11 cellular contexts compared by ENCODE assay signal in genomic region chr9:109166771-109167601, GRCh38. TPM values are rescaled to one million over a fixed set of nuclear protein-coding genes. Genes with fewer than 3 reads are reported as not detected.
DNase-seq lines count a peak whose midpoint lies in the region; ATAC-seq and FAIRE-seq lines count a peak whose summit lies in the region.
"Had no signal": no experiment of that assay in that cellular context is flagged by ENCODE, and none has a peak within 500 bp of the region (broad histone marks: within the 10 kb centered on the region; RNA-seq: fewer than 3 reads in every experiment).

A gene with protein sequence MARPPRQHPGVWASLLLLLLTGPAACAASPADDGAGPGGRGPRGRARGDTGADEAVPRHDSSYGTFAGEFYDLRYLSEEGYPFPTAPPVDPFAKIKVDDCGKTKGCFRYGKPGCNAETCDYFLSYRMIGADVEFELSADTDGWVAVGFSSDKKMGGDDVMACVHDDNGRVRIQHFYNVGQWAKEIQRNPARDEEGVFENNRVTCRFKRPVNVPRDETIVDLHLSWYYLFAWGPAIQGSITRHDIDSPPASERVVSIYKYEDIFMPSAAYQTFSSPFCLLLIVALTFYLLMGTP (minus strand): TSS chr9:109167249. CDS start chr9:109167138, 111 bp downstream.

- H3K9ac ChIP-seq in NT2/D1 (ENCODE audit: insufficient read length, low read depth), result peak within 1 kb of the TSS; percentile 58

- DNase-seq in COR-L47 (lab: John Stamatoyannopoulos, UW) (peak; percentile 27), NT2/D1 (ENCODE audit: low read depth, low spot score) (peak; percentile 8), frontal cortex (ENCODE audit: low spot score in 2 of 2) (peak; percentile 61 to 73), pons (ENCODE audit: low spot score) (peak; percentile 13)
- DNase-seq in stimulated activated CD4-positive, alpha-beta T cell treated with anti-CD3 and anti-CD28 coated beads, Interleukin-4, amount 100 ng/mL, for 4 hours, result no peak
- DNase-seq: activated B cell treated with CpG ODN at 0.5 μM for 24 hours, immature natural killer cell had no signal

- peak within 1 kb of the TSS; percentile 42 for H3K4me3 ChIP-seq in NT2/D1 (ENCODE audit: insufficient read length, low read depth)
- H3K4me3 ChIP-seq: K562 had no signal

- FAIRE-seq in frontal cortex (lab: Jason Lieb, UNC), result no peak
- FAIRE-seq: K562 had no signal

- no peak for ATAC-seq in GM18498 (IDR thresholded peaks at IDR 0.05; ENCODE audit: unreplicated experiment)
- no peak for ATAC-seq in GM19463 (IDR thresholded peaks at IDR 0.05; ENCODE audit: unreplicated experiment)
- no peak for ATAC-seq in HG03108 (IDR thresholded peaks at IDR 0.05; ENCODE audit: unreplicated experiment)
- ATAC-seq: K562 had no signal

- H3K4me1 ChIP-seq in NT2/D1 (ENCODE audit: insufficient read depth, insufficient read length), result no peaks in the 10 kb centered on the region

- peaks cover 52% of the 10 kb centered on the region for H3K27me3 ChIP-seq in NT2/D1 (ENCODE audit: insufficient read depth, insufficient read length)

- H3K36me3 ChIP-seq in NT2/D1 (ENCODE audit: insufficient read depth, insufficient read length, low read length), result no peaks in the 10 kb centered on the region

- H3K9me3 ChIP-seq in NT2/D1 (ENCODE audit: insufficient read depth, low read length), result no peaks in the 10 kb centered on the region

RNA-seq across cellular contexts. Expression of the gene that starts here (rescaled TPM):
- 66.9 TPM for total RNA-seq in frontal cortex
- total RNA-seq: activated B cell treated with CpG ODN at 0.5 μM for 24 hours had no signal

Comparison
In these comparisons a context has a peak if more than half of its experiments do, and no peak if none do; other contexts are left out.
1. DNase-seq: peak in COR-L47 (single experiment), NT2/D1 (single experiment), frontal cortex (2 of 2) and pons (single experiment); none in stimulated activated CD4-positive, alpha-beta T cell treated with anti-CD3 and anti-CD28 coated beads, Interleukin-4, amount 100 ng/mL, for 4 hours (0 of 2).